Comparison of ENCODE assay signal across 22 cellular contexts in genomic region chr15:33411596-33412545, GRCh38.
"Had no signal": no experiment of that assay in that cellular context is flagged by ENCODE, and none has a peak within 500 bp of the region (broad histone marks: within the 10 kb centered on the region; RNA-seq: fewer than 3 reads in every experiment).

No MANE protein-coding gene starts in this region.

- H3K36me3 ChIP-seq: colonic mucosa, heart right ventricle had no signal

- H3K9me3 ChIP-seq: body of pancreas, colonic mucosa had no signal

- H3K27ac ChIP-seq: body of pancreas, colonic mucosa, epithelial cell of prostate, heart right ventricle, VCaP had no signal

- DNase-seq: activated CD4-positive, alpha-beta memory T cell treated with anti-CD3 and anti-CD28 coated beads, Interleukin-2, amount 10 ng/mL, durations not matched to agents 7 days and 5 days; activated CD4-positive, alpha-beta T cell treated with anti-CD3 and anti-CD28 coated beads for 1 hour; activated CD4-positive, alpha-beta T cell treated with anti-CD3 and anti-CD28 coated beads for 4 hours; activated CD4-positive, alpha-beta T cell treated with anti-CD3 and anti-CD28 coated beads, Interleukin-2, amount 10 ng/mL, durations not matched to agents 7 days and 5 days; activated CD4-positive, alpha-beta T cell treated with anti-CD3 and anti-CD28 coated beads, Interleukin-2, amount 50 U/mL, for 4 hours; activated CD8-positive, alpha-beta memory T cell treated with anti-CD3 and anti-CD28 coated beads, Interleukin-2, amount 50 U/mL, for 48 hours; activated gamma-delta T cell treated with Interleukin-2 at 50 U/mL for 16 hours; activated naive CD4-positive, alpha-beta T cell treated with anti-CD3 and anti-CD28 coated beads, Interleukin-2, amount 50 U/mL, for 16 hours; activated naive CD4-positive, alpha-beta T cell treated with Interleukin-2 at 50 U/mL for 16 hours; activated T-cell treated with anti-CD3 and anti-CD28 coated beads for 4 hours; activated T-cell treated with anti-CD3 and anti-CD28 coated beads, Interleukin-2, amount 50 U/mL, for 24 hours; activated T-cell treated with anti-CD3 and anti-CD28 coated beads, Interleukin-2, amount 50 U/mL, for 72 hours; aorta; body of pancreas; caudate nucleus; colonic mucosa; effector CD8-positive, alpha-beta T cell; foreskin fibroblast; heart right ventricle; T-helper 2 cell had no signal

- H3K4me3 ChIP-seq: body of pancreas, colonic mucosa, heart right ventricle had no signal

- H3K4me1 ChIP-seq: body of pancreas, colonic mucosa, heart right ventricle had no signal

- H3K27me3 ChIP-seq: body of pancreas, colonic mucosa, heart right ventricle had no signal
